ENCODE assay signal across 29 cellular contexts in genomic region chr15:79956354-79956939, GRCh38. TPM values are rescaled to one million over a fixed set of nuclear protein-coding genes. Genes with fewer than 3 reads are reported as not detected.
A peak's percentile ranks its signal among the peaks of the same experiment; 100 is the strongest.
DNase-seq lines count a peak whose midpoint lies in the region; ATAC-seq, FAIRE-seq and TF ChIP-seq lines count a peak whose summit lies in the region.
"Had no signal": no experiment of that assay in that cellular context is flagged by ENCODE, and none has a peak within 500 bp of the region (broad histone marks: within the 10 kb centered on the region; RNA-seq: fewer than 3 reads in every experiment).

No MANE protein-coding gene starts in this region.

- peak overlapping the region; percentile 75; the same call in 1 of the 2 replicates for H2AFZ ChIP-seq in GM23338
- peak overlapping the region; percentile 19; the same call in 1 of the 2 replicates for H2AFZ ChIP-seq in K562 (ENCODE audit: low read depth, low read length)
- H2AFZ ChIP-seq: GM23248, parathyroid adenoma had no signal

- H3K27me3 ChIP-seq in GM23338 (ENCODE audit: insufficient read depth) (no peaks in the 10 kb centered on the region), K562 (ENCODE audit: control insufficient read depth in 2 of 2, insufficient read depth in 2 of 2, low read length in 2 of 2) (no peaks in the 10 kb centered on the region), liver (ENCODE audit: control insufficient read depth in 4 of 4, insufficient read depth in 4 of 4, low read length in 3 of 4) (no peaks in the 10 kb centered on the region)
- H3K27me3 ChIP-seq: BE2C, dorsolateral prefrontal cortex, right atrium auricular region, spleen had no signal

- H3K4me1 ChIP-seq in A549 = peaks cover 44% of the 10 kb centered on the region
- no peaks in the 10 kb centered on the region for H3K4me1 ChIP-seq in GM23338 (ENCODE audit: insufficient read depth)
- peaks cover 0 to 12% of the 10 kb centered on the region in 2 experiments; a peak in 4 of 5 replicates for H3K4me1 ChIP-seq in K562 (replicated peaks in 1 of 2; ENCODE audit: control insufficient read depth in 2 of 2, insufficient read depth in 2 of 2, low read length in 2 of 2)
- H3K4me1 ChIP-seq in liver (ENCODE audit: control insufficient read depth in 4 of 4, insufficient read depth in 4 of 4, low read length in 3 of 4) = peaks cover 4 to 20% (median 10%) of the 10 kb centered on the region in 4 donors
- H3K4me1 ChIP-seq: parathyroid adenoma, right atrium auricular region had no signal

- no peaks in the 10 kb centered on the region for H3K36me3 Mint-ChIP-seq in GM23338 (ENCODE audit: low read depth)
- H3K36me3 Mint-ChIP-seq: natural killer cell treated with Interleukin-12 subunit alpha and Interleukin-12 subunit beta and Interleukin-15 and Interleukin-18, amount 100 ng/mL, for 72 hours had no signal

- intact Hi-C loops in K562 (cut with micrococcal nuclease) = no loop called here

- H3F3A ChIP-seq in GM23338 (replicated peaks; ENCODE audit: low read depth) = no peaks in the 10 kb centered on the region

- H3K27ac ChIP-seq in A549 (peak overlapping the region; percentile 28 to 70; a peak in 5 of 6 replicates), GM23338 (ENCODE audit: low read depth) (no peak overlapping the region), K562 (ENCODE audit: extremely low read depth, low read depth, low read length) (no peak overlapping the region), liver (ENCODE audit: low read depth in 1 of 2, low read length in 2 of 2) (peak overlapping the region; percentile 21 to 73)
- H3K27ac ChIP-seq: dorsolateral prefrontal cortex, GM23248, lower lobe of right lung, parathyroid adenoma, right atrium auricular region had no signal

- H3K27ac Mint-ChIP-seq in GM23338 = no peak overlapping the region
- H3K27ac Mint-ChIP-seq: activated CD4-positive, alpha-beta T cell treated with anti-CD3 and anti-CD28 coated beads, Interleukin-2, amount 10 ng/mL, durations not matched to agents 24 days and 14 days; activated T-cell treated with anti-CD3 and anti-CD28 coated beads, Interleukin-2, amount 50 U/mL, for 24 hours; natural killer cell treated with Interleukin-12 subunit alpha and Interleukin-12 subunit beta and Interleukin-15 and Interleukin-18, amount 100 ng/mL, for 72 hours had no signal

- FAIRE-seq in A549 (lab: Jason Lieb, UNC) (no peak), K562 (lab: Jason Lieb, UNC) (no peak)
- FAIRE-seq: A204.1, keratinocyte had no signal

- H3K4me3 ChIP-seq in A549 (no peak overlapping the region), GM23338 (no peak overlapping the region), K562 (no peak overlapping the region), liver (ENCODE audit: low read depth in 1 of 3, low read length in 3 of 3) (no peak overlapping the region)
- H3K4me3 ChIP-seq: dorsolateral prefrontal cortex, GM23248, lower lobe of right lung, mucosa of descending colon, right atrium auricular region, spleen had no signal

- POLR2A ChIA-PET in A549 (lab: Yijun Ruan, JAX) = no interaction called here
- POLR2A ChIA-PET in K562 (lab: Yijun Ruan, JAX) = interaction anchor here (0.7 kb wide), 1 partner anchor 33 kb away, joined by 4 read pairs; no protein-coding TSS in a partner anchor

- H3K9ac ChIP-seq in K562 (ENCODE audit: insufficient read depth in 1 of 2, low read depth in 2 of 2, low read length in 2 of 2) = no peak overlapping the region
- no peak overlapping the region for H3K9ac ChIP-seq in liver (ENCODE audit: low read depth in 1 of 2, low read length in 2 of 2)
- H3K9ac ChIP-seq: GM23248, parathyroid adenoma had no signal

- H3K9me3 ChIP-seq in A549 = no peaks in the 10 kb centered on the region
- no peaks in the 10 kb centered on the region for H3K9me3 ChIP-seq in K562 (replicated peaks; ENCODE audit: control insufficient read depth, insufficient read depth, low read depth, low read length)
- H3K9me3 ChIP-seq in liver (ENCODE audit: control insufficient read depth in 4 of 4, low read length in 3 of 4) = no peaks in the 10 kb centered on the region
- H3K9me3 ChIP-seq: BE2C, lower lobe of right lung, mucosa of descending colon, right atrium auricular region, spleen had no signal

- no peaks in the 10 kb centered on the region for H3K9me3 Mint-ChIP-seq in GM23338
- H3K9me3 Mint-ChIP-seq: activated CD4-positive, alpha-beta T cell treated with anti-CD3 and anti-CD28 coated beads, Interleukin-2, amount 10 ng/mL, durations not matched to agents 24 days and 14 days; activated T-cell treated with anti-CD3 and anti-CD28 coated beads, Interleukin-2, amount 50 U/mL, for 24 hours; central memory CD8-positive, alpha-beta T cell; natural killer cell treated with Interleukin-12 subunit alpha and Interleukin-12 subunit beta and Interleukin-15 and Interleukin-18, amount 100 ng/mL, for 72 hours had no signal

- H3K4me1 Mint-ChIP-seq in GM23338 = no peaks in the 10 kb centered on the region

- in situ Hi-C loops in K562 (cut with MboI) = no loop called here

- CTCF ChIA-PET in A549 (lab: Yijun Ruan, JAX) = interaction anchor here (0.6 to 2.4 kb wide), 5 partner anchors 8 to 111 kb away, joined by 3 to 5 read pairs (median 3); no protein-coding TSS in a partner anchor
- CTCF ChIA-PET in K562 (lab: Yijun Ruan, JAX; ENCODE audit: low intra/inter-chr PET ratio) = no interaction called here

- WGBS in A549 (ENCODE audit: missing lambda C conversion rate) = 19% methylated on average over 4 of the region's 4 CpGs
- 15% methylated on average over 4 of the region's 4 CpGs for WGBS in K562 (ENCODE audit: insufficient coverage, low coverage, missing lambda C conversion rate)
- WGBS in liver = 46% methylated on average over 4 of the region's 4 CpGs

- no TSS peak for BruUV-seq in K562 (replicated peaks; lab: Mats Ljungman, UMichigan)

- no peaks in the 10 kb centered on the region for H3K27me3 Mint-ChIP-seq in GM23338 (ENCODE audit: insufficient read depth, low read depth, poor library complexity)
- H3K27me3 Mint-ChIP-seq: activated CD4-positive, alpha-beta T cell treated with anti-CD3 and anti-CD28 coated beads, Interleukin-2, amount 10 ng/mL, durations not matched to agents 24 days and 14 days; activated T-cell treated with anti-CD3 and anti-CD28 coated beads, Interleukin-2, amount 50 U/mL, for 24 hours; central memory CD8-positive, alpha-beta T cell; natural killer cell treated with Interleukin-12 subunit alpha and Interleukin-12 subunit beta and Interleukin-15 and Interleukin-18, amount 100 ng/mL, for 72 hours had no signal

- H3K36me3 ChIP-seq in GM23338 (ENCODE audit: insufficient read depth) (no peaks in the 10 kb centered on the region), K562 (ENCODE audit: control insufficient read depth, insufficient read depth, low read length) (no peaks in the 10 kb centered on the region), liver (ENCODE audit: control insufficient read depth in 4 of 4, insufficient read depth in 3 of 4, low read depth in 1 of 4, low read length in 3 of 4) (no peaks in the 10 kb centered on the region)
- H3K36me3 ChIP-seq: BE2C, lower lobe of right lung, right atrium auricular region had no signal

- no peak for TF ChIP-seq CTCF in A549 (IDR thresholded peaks at IDR 0.05)
- TF ChIP-seq CTCF in GM23338 (conservative IDR thresholded peaks at IDR 0.05; ENCODE audit: low read depth in 2 of 2) = no peak
- TF ChIP-seq CTCF in K562 (IDR thresholded peaks at IDR 0.05 in 2 of 3, conservative IDR thresholded peaks at IDR 0.05 in 1 of 3; ENCODE audit: insufficient read depth in 2 of 3, low read depth in 1 of 3, low read length in 3 of 3) = no peak
- TF ChIP-seq CTCF in liver (IDR thresholded peaks at IDR 0.05; ENCODE audit: low read depth, low read length, missing input control) = no peak

- H3K9me2 ChIP-seq in GM23338 (ENCODE audit: insufficient read depth) = no peaks in the 10 kb centered on the region; the same call in 1 of the 2 replicates

- no peak for TF ChIP-seq RAD21 in A549 (conservative IDR thresholded peaks at IDR 0.05 in 1 of 2, IDR thresholded peaks at IDR 0.05 in 1 of 2)
- no peak for TF ChIP-seq RAD21 in K562 (CRISPR knock-in tag; conservative IDR thresholded peaks at IDR 0.05 in 1 of 2, IDR thresholded peaks at IDR 0.05 in 1 of 2)
- TF ChIP-seq RAD21 in liver (IDR thresholded peaks at IDR 0.05) = peak in 1 of 2 donors; percentile 50

- no peak for DNase-seq in A549 (ENCODE audit: low read depth in 1 of 2, low spot score in 1 of 2)
- DNase-seq in GM23338 (ENCODE audit: low spot score) = no peak
- no peak for DNase-seq in K562 (ENCODE audit: extremely low read depth in 1 of 4, low spot score in 3 of 4)
- no peak for DNase-seq in MV-4-11 (lab: John Stamatoyannopoulos, UW)
- DNase-seq: activated CD4-positive, alpha-beta T cell treated with anti-CD3 and anti-CD28 coated beads, Interleukin-2, amount 10 ng/mL, durations not matched to agents 24 days and 14 days; activated gamma-delta T cell treated with Interleukin-2 at 50 U/mL for 16 hours; activated T-cell treated with anti-CD3 and anti-CD28 coated beads, Interleukin-2, amount 50 U/mL, for 24 hours; BE2C; DMS79 treated with DMSO at 0.1 percent for 48 hours; dorsolateral prefrontal cortex; glutamatergic neuron; GM23248; lower lobe of right lung; mucosa of descending colon; NCI-H2081; NCI-H446; SHP77 treated with DMSO at 0.1 percent for 48 hours; spleen; trophoblast cell had no signal

- no peak for TF ChIP-seq POLR2A in A549 (IDR thresholded peaks at IDR 0.05; ENCODE audit: low read length)
- no peak for TF ChIP-seq POLR2A in K562 (conservative IDR thresholded peaks at IDR 0.05)

- H3K79me2 ChIP-seq in GM23338 (replicated peaks; ENCODE audit: insufficient read depth) = no peaks in the 10 kb centered on the region
- H3K79me2 ChIP-seq in K562 (ENCODE audit: control insufficient read depth, insufficient read depth, low read length) = no peaks in the 10 kb centered on the region
- H3K79me2 ChIP-seq: parathyroid adenoma had no signal

- H3K4me2 ChIP-seq in A549 (peak overlapping the region; percentile 56), GM23338 (no peak overlapping the region), K562 (ENCODE audit: insufficient read depth, low read length) (no peak overlapping the region)

- peak; percentile 22 to 46; a peak in 2 of 6 replicates for ATAC-seq in A549
- ATAC-seq in GM23338 = no peak
- ATAC-seq in K562 = no peak
- no peak for ATAC-seq in GM19023 (IDR thresholded peaks at IDR 0.05; ENCODE audit: unreplicated experiment)
- ATAC-seq in HG03460 (IDR thresholded peaks at IDR 0.05; ENCODE audit: unreplicated experiment) = no peak
- no peak for ATAC-seq in HG03378 (IDR thresholded peaks at IDR 0.05; ENCODE audit: unreplicated experiment)
- ATAC-seq: mucosa of descending colon; natural killer cell treated with Interleukin-12 subunit alpha and Interleukin-12 subunit beta and Interleukin-15 and Interleukin-18, amount 100 ng/mL, for 72 hours had no signal

- TF ChIP-seq EP300 in A549 (IDR thresholded peaks at IDR 0.05) (no peak), K562 (IDR thresholded peaks at IDR 0.05; ENCODE audit: low read length) (no peak)

- H4K20me1 ChIP-seq in GM23338 (replicated peaks; ENCODE audit: insufficient read depth) (no peaks in the 10 kb centered on the region), K562 (replicated peaks; ENCODE audit: control insufficient read depth, insufficient read depth, low read length) (no peaks in the 10 kb centered on the region)

- H3K9me1 ChIP-seq in K562 (ENCODE audit: control insufficient read depth, insufficient read depth, low read length) = no peaks in the 10 kb centered on the region

- H3K4me3 Mint-ChIP-seq in GM23338 = no peak overlapping the region
- H3K4me3 Mint-ChIP-seq: activated CD4-positive, alpha-beta T cell treated with anti-CD3 and anti-CD28 coated beads, Interleukin-2, amount 10 ng/mL, durations not matched to agents 24 days and 14 days; activated T-cell treated with anti-CD3 and anti-CD28 coated beads, Interleukin-2, amount 50 U/mL, for 24 hours; central memory CD8-positive, alpha-beta T cell; natural killer cell treated with Interleukin-12 subunit alpha and Interleukin-12 subunit beta and Interleukin-15 and Interleukin-18, amount 100 ng/mL, for 72 hours had no signal

RNA-seq across cellular contexts. Expression of gene BCL2A1, which starts 14.5 kb away (rescaled TPM):
- polyA plus RNA-seq in A549 (2011; rRNA removed) (14.5 and 20.1 TPM in 2 replicates), A549 (2017; fragmentation: RNase III; extraction: RNeasy Plus Mini Kit Qiagen cat#74134 plus additional on column Dnase treatment) (14.0 to 31.3 TPM (median 19.6 TPM) in 3 replicates), GM23338 (2016; fragmentation: Nextera tagmentation; extraction: Ambion mirVana) (0.28 TPM in 1 of 2 replicates, not detected in the other), K562 (2011; rRNA removed) (0.09 TPM in 1 of 2 replicates, not detected in the other), K562 (2014; fragmentation: Illumina TruSeq; extraction: Trizol) (0.26 TPM in 1 of 2 replicates, not detected in the other), K562 (2014; fragmentation: Nextera tagmentation; extraction: Ambion mirVana) (under 1 TPM; 0.15 to 0.25 TPM), K562 (2014; rRNA removed) (0.11 and 0.66 TPM in 2 replicates), liver (under 1 TPM; 0.50 to 0.71 TPM)
- polyA plus RNA-seq in A549 (2012; cell fraction: cytosol; rRNA removed) = 21.5 and 23.6 TPM in 2 replicates
- polyA plus RNA-seq in A549 (2012; cell fraction: nucleus; rRNA removed) = 7.1 and 9.2 TPM in 2 replicates
- 4.5 and 6.2 TPM in 2 replicates for polyA minus RNA-seq in A549 (2011; rRNA and poly(A)+ RNA removed)
- not detected in 2 replicates for total RNA-seq in GM23338 (2014; rRNA removed; shearing (Covaris generic))
- not detected in 2 replicates for total RNA-seq in K562 (2011; cell fraction: chromatin; rRNA removed; ENCODE audit: low replicate concordance)
- total RNA-seq in K562 (2011; cell fraction: nucleolus; rRNA removed) = not detected in 2 replicates
- not detected in 2 replicates for total RNA-seq in K562 (2011; cell fraction: nucleoplasm; rRNA removed)
- total RNA-seq in K562 (2014; rRNA removed) (0.27 TPM in 1 of 2 replicates, not detected in the other), K562 (2014; rRNA removed; fragmentation: Illumina TruSeq; extraction: Trizol) (not detected in 2 replicates), K562 (2015; rRNA removed; fragmentation: Illumina TruSeq; extraction: Trizol) (0.26 and 1.2 TPM in 2 replicates), K562 (2021) (0.54 TPM in 1 of 2 replicates, not detected in the other), liver (1 to 10 TPM; 1.8 to 2.9 TPM)
- not detected in 2 replicates for polyA plus RNA-seq in K562 (2011; cell fraction: cytosol; rRNA removed)
- not detected in 2 replicates for polyA plus RNA-seq in K562 (2011; cell fraction: nucleus; rRNA removed)
- 0.44 and 0.87 TPM in 2 replicates for polyA plus RNA-seq in K562 (2012)
- not detected in 2 replicates for polyA minus RNA-seq in K562 (2011; rRNA and poly(A)+ RNA removed)
- polyA minus RNA-seq in K562 (2011; cell fraction: cytosol; rRNA and poly(A)+ RNA removed) = not detected in 2 replicates
- not detected in 2 replicates for polyA minus RNA-seq in K562 (2011; cell fraction: nucleus; rRNA and poly(A)+ RNA removed)
- total RNA-seq: GM23248 had no signal

RNA-seq across cellular contexts. Expression of gene MTHFS, which starts 59.6 kb away (rescaled TPM):
- polyA plus RNA-seq in A549 (2011; rRNA removed) = 125 and 158 TPM in 2 replicates
- 135 and 141 TPM in 2 replicates for polyA plus RNA-seq in A549 (2012; cell fraction: cytosol; rRNA removed)
- 41.1 and 54.7 TPM in 2 replicates for polyA plus RNA-seq in A549 (2012; cell fraction: nucleus; rRNA removed)
- polyA plus RNA-seq in A549 (2017; fragmentation: RNase III; extraction: RNeasy Plus Mini Kit Qiagen cat#74134 plus additional on column Dnase treatment) = 102 to 115 TPM (median 107 TPM) in 3 replicates
- polyA minus RNA-seq in A549 (2011; rRNA and poly(A)+ RNA removed) = 17.6 and 19.3 TPM in 2 replicates
- total RNA-seq in GM23338 (2014; rRNA removed; shearing (Covaris generic)) = 33.2 and 36.4 TPM in 2 replicates
- 62.0 and 72.4 TPM in 2 replicates for polyA plus RNA-seq in GM23338 (2016; fragmentation: Nextera tagmentation; extraction: Ambion mirVana)
- total RNA-seq in K562 (2011; cell fraction: chromatin; rRNA removed; ENCODE audit: low replicate concordance) = 20.4 and 22.1 TPM in 2 replicates
- 16.0 and 20.5 TPM in 2 replicates for total RNA-seq in K562 (2011; cell fraction: nucleolus; rRNA removed)
- total RNA-seq in K562 (2011; cell fraction: nucleoplasm; rRNA removed) = 15.7 and 21.0 TPM in 2 replicates
- total RNA-seq in K562 (2014; rRNA removed) = 31.2 and 32.9 TPM in 2 replicates
- 36.8 and 43.6 TPM in 2 replicates for total RNA-seq in K562 (2014; rRNA removed; fragmentation: Illumina TruSeq; extraction: Trizol)
- 42.9 and 44.1 TPM in 2 replicates for total RNA-seq in K562 (2015; rRNA removed; fragmentation: Illumina TruSeq; extraction: Trizol)
- 41.7 and 45.1 TPM in 2 replicates for total RNA-seq in K562 (2021)
- polyA plus RNA-seq in K562 (2011; rRNA removed) = 56.7 and 72.8 TPM in 2 replicates
- polyA plus RNA-seq in K562 (2011; cell fraction: cytosol; rRNA removed) = 40.7 and 46.8 TPM in 2 replicates
- 11.4 and 17.9 TPM in 2 replicates for polyA plus RNA-seq in K562 (2011; cell fraction: nucleus; rRNA removed)
- 57.3 and 76.8 TPM in 2 replicates for polyA plus RNA-seq in K562 (2012)
- 39.6 and 52.6 TPM in 2 replicates for polyA plus RNA-seq in K562 (2014; fragmentation: Illumina TruSeq; extraction: Trizol)
- polyA plus RNA-seq in K562 (2014; fragmentation: Nextera tagmentation; extraction: Ambion mirVana) = 10 to 100 TPM; 17.8 to 23.6 TPM
- 79.3 and 86.3 TPM in 2 replicates for polyA plus RNA-seq in K562 (2014; rRNA removed)
- 23.4 and 27.9 TPM in 2 replicates for polyA minus RNA-seq in K562 (2011; rRNA and poly(A)+ RNA removed)
- 14.5 and 21.0 TPM in 2 replicates for polyA minus RNA-seq in K562 (2011; cell fraction: cytosol; rRNA and poly(A)+ RNA removed)
- polyA minus RNA-seq in K562 (2011; cell fraction: nucleus; rRNA and poly(A)+ RNA removed) = 12.8 and 16.1 TPM in 2 replicates
- total RNA-seq in liver = 100 to 1,000 TPM in 1 of 2 donors, 10 to 100 TPM in 1; 40.9 to 140 TPM
- 100 to 1,000 TPM; 175 to 338 TPM for polyA plus RNA-seq in liver

Comparison
In these comparisons a context has a peak if more than half of its experiments do, and no peak if none do; other contexts are left out.
1. ATAC-seq: peak in A549 (2 of 2); none in GM23338 (single experiment), K562 (single experiment), GM19023 (single experiment), HG03460 (single experiment) and HG03378 (single experiment).
2. H3K27ac ChIP-seq: peak in A549 (2 of 2) and liver (2 of 2); none in GM23338 (single experiment) and K562 (single experiment).